Comparison of ENCODE assay signal across 12 cellular contexts in genomic region chr6:34273242-34273805, GRCh38. TPM values are rescaled to one million over a fixed set of nuclear protein-coding genes. Genes with fewer than 3 reads are reported as not detected.
A peak's percentile ranks its signal among the peaks of the same experiment; 100 is the strongest.
DNase-seq lines count a peak whose midpoint lies in the region; ATAC-seq and TF ChIP-seq lines count a peak whose summit lies in the region.
"Had no signal": no experiment of that assay in that cellular context is flagged by ENCODE, and none has a peak within 500 bp of the region (broad histone marks: within the 10 kb centered on the region; RNA-seq: fewer than 3 reads in every experiment).

No MANE protein-coding gene starts in this region.

- DNase-seq in Calu3 (peak; percentile 15), OCI-M2 (lab: John Stamatoyannopoulos, UW; ENCODE audit: unreplicated experiment) (peak; percentile 77), fibroblast of villous mesenchyme (ENCODE audit: low read depth) (peak; percentile 78), mucosa of gallbladder (ENCODE audit: low spot score) (peak; percentile 20), NCI-H345 treated with DMSO at 0.1 percent for 48 hours (lab: John Stamatoyannopoulos, UW; ENCODE audit: unreplicated experiment) (no peak), testis (no peak), NCI-H1694 (lab: John Stamatoyannopoulos, UW) (no peak)
- DNase-seq: activated CD4-positive, alpha-beta T cell treated with anti-CD3 and anti-CD28 coated beads, Interleukin-2, amount 50 U/mL, for 1 hour; activated naive CD8-positive, alpha-beta T cell treated with anti-CD3 and anti-CD28 coated beads, Interleukin-2, amount 50 U/mL, for 24 hours; CD4-positive, alpha-beta memory T cell; GM23248 had no signal

- H3K9me3 Mint-ChIP-seq in Calu3 (ENCODE audit: low read depth, unreplicated experiment): peaks cover 5% of the 10 kb centered on the region
- H3K9me3 Mint-ChIP-seq: activated naive CD8-positive, alpha-beta T cell treated with anti-CD3 and anti-CD28 coated beads, Interleukin-2, amount 50 U/mL, for 24 hours; CD4-positive, alpha-beta memory T cell had no signal

- TF ChIP-seq POLR2A in testis (IDR thresholded peaks at IDR 0.05): no peak

- no peaks in the 10 kb centered on the region for H3K36me3 ChIP-seq in testis (ENCODE audit: low read depth, missing control alignments)

- H3K9me3 ChIP-seq in testis: no peaks in the 10 kb centered on the region

- H3K27me3 ChIP-seq in testis: no peaks in the 10 kb centered on the region

- no peaks in the 10 kb centered on the region for H3K27me3 Mint-ChIP-seq in Calu3 (ENCODE audit: unreplicated experiment)
- H3K27me3 Mint-ChIP-seq: activated naive CD8-positive, alpha-beta T cell treated with anti-CD3 and anti-CD28 coated beads, Interleukin-2, amount 50 U/mL, for 24 hours; CD4-positive, alpha-beta memory T cell had no signal

- CTCF ChIA-PET in Calu3 (lab: Charles Lee): interaction anchor here (0.6 to 0.8 kb wide), 3 partner anchors 24 to 977 kb away, joined by 3 to 5 read pairs (median 4); partner anchors contain the start of gene SMIM29

- no peak for ATAC-seq in GM18861 (IDR thresholded peaks at IDR 0.05; ENCODE audit: unreplicated experiment)
- ATAC-seq: activated naive CD8-positive, alpha-beta T cell treated with anti-CD3 and anti-CD28 coated beads, Interleukin-2, amount 50 U/mL, for 24 hours had no signal

- H3K4me1 Mint-ChIP-seq in Calu3 (ENCODE audit: low read depth, unreplicated experiment): peaks cover 24% of the 10 kb centered on the region

- no peak overlapping the region for H3K27ac Mint-ChIP-seq in Calu3 (ENCODE audit: unreplicated experiment)
- H3K27ac Mint-ChIP-seq: activated naive CD8-positive, alpha-beta T cell treated with anti-CD3 and anti-CD28 coated beads, Interleukin-2, amount 50 U/mL, for 24 hours; CD4-positive, alpha-beta memory T cell had no signal

- no peak overlapping the region for H3K27ac ChIP-seq in testis
- H3K27ac ChIP-seq: GM23248 had no signal

- 68 to 73% methylated on average over 3 of the region's 3 CpGs for WGBS in testis, 2 donors

- no peaks in the 10 kb centered on the region for H3K4me1 ChIP-seq in testis

- H3K4me3 Mint-ChIP-seq in Calu3 (ENCODE audit: low read depth, unreplicated experiment): no peak overlapping the region
- H3K4me3 Mint-ChIP-seq: activated naive CD8-positive, alpha-beta T cell treated with anti-CD3 and anti-CD28 coated beads, Interleukin-2, amount 50 U/mL, for 24 hours; CD4-positive, alpha-beta memory T cell had no signal

- peaks cover 5% of the 10 kb centered on the region for H3K36me3 Mint-ChIP-seq in Calu3 (ENCODE audit: insufficient read depth, unreplicated experiment)
- H3K36me3 Mint-ChIP-seq: CD4-positive, alpha-beta memory T cell had no signal

- TF ChIP-seq CTCF in Calu3 (IDR thresholded peaks at IDR 0.05; ENCODE audit: unreplicated experiment) (no peak), fibroblast of villous mesenchyme (IDR thresholded peaks at IDR 0.05; ENCODE audit: insufficient read depth, low read depth, low read length) (no peak), testis (IDR thresholded peaks at IDR 0.05) (no peak)

- intact Hi-C loops in Calu3 (cut with micrococcal nuclease; ENCODE audit: unreplicated experiment): no loop called here
- intact Hi-C loops in testis (cut with DNase I; ENCODE audit: low total_unique reads): no loop called here

- BruUV-seq in Calu3 (replicated peaks; lab: Mats Ljungman, UMichigan): no TSS peak

- H3K4me3 ChIP-seq in fibroblast of villous mesenchyme (ENCODE audit: low read depth, low read length) (no peak overlapping the region), testis (no peak overlapping the region)
- H3K4me3 ChIP-seq: GM23248 had no signal

RNA-seq across cellular contexts. Expression of gene SMIM29, which starts 24.5 kb away (rescaled TPM):
- total RNA-seq in Calu3 (2022) (59.2 and 68.6 TPM in 2 replicates), fibroblast of villous mesenchyme (22.5 and 30.9 TPM in 2 replicates), mucosa of gallbladder (28.9 TPM), testis (10 to 100 TPM; 27.6 to 35.8 TPM)
- polyA plus RNA-seq in testis (ENCODE audit: insufficient read depth, low read depth, low replicate concordance): 19.3 TPM

RNA-seq across cellular contexts. Expression of gene HMGA1, which starts 36.7 kb away (rescaled TPM):
- total RNA-seq in Calu3 (2022) (1,138 and 1,378 TPM in 2 replicates), fibroblast of villous mesenchyme (65.2 and 111 TPM in 2 replicates), mucosa of gallbladder (88.6 TPM), testis (100 to 1,000 TPM; 136 to 204 TPM)
- 184 TPM for polyA plus RNA-seq in testis (ENCODE audit: insufficient read depth, low read depth, low replicate concordance)

Comparison
In these comparisons a context has a peak if more than half of its experiments do, and no peak if none do; other contexts are left out.
1. DNase-seq: peak in Calu3 (single experiment), OCI-M2 (single experiment), fibroblast of villous mesenchyme (single experiment) and mucosa of gallbladder (single experiment); none in NCI-H345 treated with DMSO at 0.1 percent for 48 hours (single experiment), testis (single experiment) and NCI-H1694 (single experiment).